In the genomic region with DNA sequence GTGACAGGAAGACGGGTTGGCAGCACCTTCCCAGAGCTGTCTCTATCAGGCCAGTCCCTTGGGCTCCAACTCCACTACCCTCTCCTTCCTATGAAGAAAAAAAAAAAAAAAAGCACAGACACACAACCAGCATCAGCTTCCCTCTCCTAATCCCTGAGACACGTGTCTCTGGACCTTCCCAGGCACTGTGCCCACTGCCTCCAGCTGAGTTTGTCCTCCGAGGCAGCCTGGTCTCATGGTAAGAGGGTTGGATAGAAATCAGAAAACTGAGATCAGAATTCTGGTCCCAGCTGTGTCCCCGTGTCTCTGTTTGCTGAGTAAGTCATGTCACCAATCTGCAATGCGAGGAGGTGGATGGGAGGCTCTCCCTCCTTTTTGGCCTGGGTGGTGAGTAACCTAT, we compare ENCODE assay signal across 29 cellular contexts.
A peak's percentile ranks its signal among the peaks of the same experiment; 100 is the strongest.
DNase-seq lines count a peak whose midpoint lies in the region; ATAC-seq and TF ChIP-seq lines count a peak whose summit lies in the region.
"Had no signal": no experiment of that assay in that cellular context is flagged by ENCODE, and none has a peak within 500 bp of the region (broad histone marks: within the 10 kb centered on the region; RNA-seq: fewer than 3 reads in every experiment).

No MANE protein-coding gene starts in this region.

- in situ Hi-C loops in GM23248 (cut with MboI), result no loop called here

- H3K4me1 ChIP-seq in A673 (ENCODE audit: insufficient read depth, low read length, poor library complexity, severe bottlenecking) (no peaks in the 10 kb centered on the region), neural progenitor cell (peaks cover 26% of the 10 kb centered on the region), GM23248 (ENCODE audit: insufficient read depth) (no peaks in the 10 kb centered on the region), right lobe of liver (no peaks in the 10 kb centered on the region)
- H3K4me1 ChIP-seq: A549, sigmoid colon, tibial nerve had no signal

- no peak overlapping the region for H3K4me3 Mint-ChIP-seq in neural progenitor cell
- H3K4me3 Mint-ChIP-seq: activated B cell treated with CpG ODN at 0.5 μM for 24 hours; activated CD4-positive, alpha-beta T cell treated with anti-CD3 and anti-CD28 coated beads, Interleukin-2, amount 10 ng/mL, durations not matched to agents 7 days and 5 days; activated naive CD8-positive, alpha-beta T cell; CD4-positive, alpha-beta T cell; neural crest cell had no signal

- peak; percentile 14 for DNase-seq in A673 (ENCODE audit: low spot score)
- DNase-seq in NCI-H1694 (lab: John Stamatoyannopoulos, UW), result peak; percentile 21
- DNase-seq in anterior cingulate cortex (lab: John Stamatoyannopoulos, UW), result peak in 32 of 58 donors; percentile 4 to 62 (median 24)
- DNase-seq in neural progenitor cell (ENCODE audit: low spot score), result no peak
- DNase-seq in GM23248, result no peak
- no peak for DNase-seq in right lobe of liver
- DNase-seq: activated B cell treated with CpG ODN at 0.5 μM for 24 hours; activated CD4-positive, alpha-beta T cell treated with anti-CD3 and anti-CD28 coated beads, Interleukin-2, amount 10 ng/mL, durations not matched to agents 7 days and 5 days; activated effector memory CD4-positive, alpha-beta T cell treated with Interleukin-2 at 50 U/mL for 16 hours; AML-193; aorta; CD4-positive, alpha-beta T cell; effector memory CD4-positive, alpha-beta T cell; EL; IMR-90; mesenchymal stem cell; MV-4-11; NCI-H187; NCI-H2171; sigmoid colon; stimulated activated CD4-positive, alpha-beta T cell treated with anti-CD3 and anti-CD28 coated beads, Interleukin-4, amount 100 ng/mL, for 24 hours had no signal

- H3K27me3 ChIP-seq in A673 (replicated peaks; ENCODE audit: insufficient read depth, low read depth, low read length, poor library complexity) (no peaks in the 10 kb centered on the region), neural progenitor cell (no peaks in the 10 kb centered on the region), GM23248 (replicated peaks; ENCODE audit: insufficient read depth) (peaks cover 32% of the 10 kb centered on the region), right lobe of liver (no peaks in the 10 kb centered on the region)

- H3K9me2 ChIP-seq in GM23248 (ENCODE audit: insufficient read depth), result no peaks in the 10 kb centered on the region

- 2 to 14% methylated on average over 4 to 5 of the region's 5 CpGs for WGBS in GM23248 (ENCODE audit: low coverage in 1 of 2, low lambda C conversion rate in 2 of 2, missing lambda C conversion rate in 2 of 2), 2 experiments
- WGBS in right lobe of liver (ENCODE audit: insufficient coverage, low coverage, low lambda C conversion rate, missing lambda C conversion rate), result 17% methylated on average over 1 of the region's 5 CpGs

- no peaks in the 10 kb centered on the region for H3K9me3 Mint-ChIP-seq in neural progenitor cell
- H3K9me3 Mint-ChIP-seq: activated B cell treated with CpG ODN at 0.5 μM for 24 hours; activated CD4-positive, alpha-beta T cell treated with anti-CD3 and anti-CD28 coated beads, Interleukin-2, amount 10 ng/mL, durations not matched to agents 7 days and 5 days; CD4-positive, alpha-beta T cell; neural crest cell had no signal

- peaks cover 9% of the 10 kb centered on the region for H3K27me3 Mint-ChIP-seq in neural progenitor cell (ENCODE audit: insufficient read depth, low read depth)
- H3K27me3 Mint-ChIP-seq: activated CD4-positive, alpha-beta T cell treated with anti-CD3 and anti-CD28 coated beads, Interleukin-2, amount 10 ng/mL, durations not matched to agents 7 days and 5 days had no signal

- peak overlapping the region; percentile 28 for H3K27ac Mint-ChIP-seq in neural progenitor cell
- H3K27ac Mint-ChIP-seq: activated B cell treated with CpG ODN at 0.5 μM for 24 hours; activated CD4-positive, alpha-beta T cell treated with anti-CD3 and anti-CD28 coated beads, Interleukin-2, amount 10 ng/mL, durations not matched to agents 7 days and 5 days; activated naive CD8-positive, alpha-beta T cell; CD4-positive, alpha-beta T cell had no signal

- no peaks in the 10 kb centered on the region for H3K36me3 Mint-ChIP-seq in neural progenitor cell
- H3K36me3 Mint-ChIP-seq: activated naive CD8-positive, alpha-beta T cell had no signal

- H3K9ac ChIP-seq in neural progenitor cell (no peak overlapping the region), GM23248 (no peak overlapping the region)

- H3F3A ChIP-seq in neural progenitor cell (ENCODE audit: low read depth) (peaks cover 12% of the 10 kb centered on the region), GM23248 (ENCODE audit: insufficient read depth) (no peaks in the 10 kb centered on the region)

- no peak for TF ChIP-seq POLR2A in right lobe of liver (IDR thresholded peaks at IDR 0.05)

- BruUV-seq in A673 (replicated peaks; lab: Mats Ljungman, UMichigan), result no TSS peak

- no peaks in the 10 kb centered on the region for H3K79me2 ChIP-seq in neural progenitor cell (ENCODE audit: low read depth)
- H3K79me2 ChIP-seq in GM23248 (ENCODE audit: insufficient read depth), result no peaks in the 10 kb centered on the region

- no peak for ATAC-seq in HG03439 (IDR thresholded peaks at IDR 0.05; ENCODE audit: unreplicated experiment)
- ATAC-seq in right lobe of liver, result no peak
- no peak for ATAC-seq in HG03432 (IDR thresholded peaks at IDR 0.05; ENCODE audit: unreplicated experiment)
- ATAC-seq: A549 had no signal

- H3K9me3 ChIP-seq in A673 (ENCODE audit: low read depth, low read length, poor library complexity, severe bottlenecking) (no peaks in the 10 kb centered on the region), neural progenitor cell (ENCODE audit: low read depth) (no peaks in the 10 kb centered on the region), GM23248 (ENCODE audit: low read depth) (no peaks in the 10 kb centered on the region), right lobe of liver (no peaks in the 10 kb centered on the region)
- H3K9me3 ChIP-seq: A549, sigmoid colon, tibial nerve had no signal

- no peak for TF ChIP-seq CTCF in A673 (conservative IDR thresholded peaks at IDR 0.05; ENCODE audit: low read depth, low read length)
- TF ChIP-seq CTCF in neural progenitor cell (IDR thresholded peaks at IDR 0.05), result no peak
- no peak for TF ChIP-seq CTCF in right lobe of liver (IDR thresholded peaks at IDR 0.05)

- CTCF ChIA-PET in A673 (lab: Charles Lee), result no interaction called here

- POLR2A ChIA-PET in A673 (lab: Charles Lee; ENCODE audit: low non-redundant PET), result no interaction called here

- H4K20me1 ChIP-seq in neural progenitor cell (ENCODE audit: low read depth) (no peaks in the 10 kb centered on the region), GM23248 (ENCODE audit: insufficient read depth) (no peaks in the 10 kb centered on the region)

- H3K36me3 ChIP-seq in A673 (ENCODE audit: insufficient read depth, low read length, poor library complexity, severe bottlenecking) (no peaks in the 10 kb centered on the region), neural progenitor cell (no peaks in the 10 kb centered on the region), GM23248 (ENCODE audit: low read depth) (no peaks in the 10 kb centered on the region), right lobe of liver (no peaks in the 10 kb centered on the region)
- H3K36me3 ChIP-seq: sigmoid colon, tibial nerve had no signal

- H2AFZ ChIP-seq in neural progenitor cell (replicated peaks) (no peak overlapping the region), GM23248 (no peak overlapping the region)

- no peak overlapping the region for H3K27ac ChIP-seq in A673 (ENCODE audit: low read depth, low read length, poor library complexity, severe bottlenecking)
- H3K27ac ChIP-seq in neural progenitor cell, result no peak overlapping the region
- H3K27ac ChIP-seq in GM23248, result no peak overlapping the region
- no peak overlapping the region for H3K27ac ChIP-seq in right lobe of liver
- H3K27ac ChIP-seq: A549, coronary artery, epithelial cell of prostate, sigmoid colon, tibial nerve had no signal

- peaks cover 77% of the 10 kb centered on the region for H3K4me1 Mint-ChIP-seq in neural progenitor cell
- H3K4me1 Mint-ChIP-seq: activated B cell treated with CpG ODN at 0.5 μM for 24 hours; activated CD4-positive, alpha-beta T cell treated with anti-CD3 and anti-CD28 coated beads, Interleukin-2, amount 10 ng/mL, durations not matched to agents 7 days and 5 days had no signal

- H3K4me2 ChIP-seq in neural progenitor cell, result no peak overlapping the region
- no peak overlapping the region for H3K4me2 ChIP-seq in GM23248 (ENCODE audit: unreplicated experiment)
- H3K4me2 ChIP-seq: A549 had no signal

- intact Hi-C loops in A673 (cut with micrococcal nuclease; ENCODE audit: unreplicated experiment), result no loop called here
- intact Hi-C loops in right lobe of liver (cut with DNase I), result no loop called here

- H3K4me3 ChIP-seq in A673 (ENCODE audit: low read depth, low read length, poor library complexity, severe bottlenecking), result no peak overlapping the region
- H3K4me3 ChIP-seq in neural progenitor cell, result no peak overlapping the region
- H3K4me3 ChIP-seq in GM23248, result no peak overlapping the region
- H3K4me3 ChIP-seq in right lobe of liver, result no peak overlapping the region
- H3K4me3 ChIP-seq: A549, coronary artery, sigmoid colon, tibial nerve had no signal

Comparison
In these comparisons a context has a peak if more than half of its experiments do, and no peak if none do; other contexts are left out.
1. DNase-seq: peak in A673 (single experiment), NCI-H1694 (single experiment) and anterior cingulate cortex (32 of 58); none in neural progenitor cell (single experiment), GM23248 (single experiment) and right lobe of liver (0 of 3).